In genomic region chr14:32201816-32202467, GRCh38 we compare ENCODE assay signal across 8 cellular contexts. TPM values are rescaled to one million over a fixed set of nuclear protein-coding genes. Genes with fewer than 3 reads are reported as not detected.
DNase-seq lines count a peak whose midpoint lies in the region; TF ChIP-seq lines count a peak whose summit lies in the region.

Gene RNU6-7, plus strand, starts transcription at chr14:32202045.

- H3K9me3 ChIP-seq in muscle layer of colon (ENCODE audit: low read length) (no peaks in the 10 kb centered on the region), thymus (ENCODE audit: control insufficient read depth) (no peaks in the 10 kb centered on the region)

- H3K4me1 ChIP-seq in muscle layer of colon (ENCODE audit: insufficient read depth, low read length) (peaks cover 10% of the 10 kb centered on the region), thymus (ENCODE audit: control insufficient read depth, insufficient read depth, low read length) (peaks cover 10% of the 10 kb centered on the region)

- TF ChIP-seq CTCF in VCaP (conservative IDR thresholded peaks at IDR 0.05) (no peak), GM13977 (IDR thresholded peaks at IDR 0.05; ENCODE audit: extremely low read depth, insufficient read depth, missing control alignments) (no peak)

- in situ Hi-C loops in GM13977 (cut with MboI; ENCODE audit: low pct_unique_long_range_greater_than_20kb, low sequenced_read_pairs, unreplicated experiment): loop anchor here (25.0 kb wide), 1 partner anchor 115 kb away; the partner anchor contains the start of gene ARHGAP5

- peak; percentile 74 for DNase-seq in DMS 273 (lab: John Stamatoyannopoulos, UW; ENCODE audit: unreplicated experiment)
- DNase-seq in NCI-H1417 (lab: John Stamatoyannopoulos, UW): peak; percentile 53 to 96 (median 89)
- DNase-seq in effector CD8-positive, alpha-beta T cell (lab: John Stamatoyannopoulos, UW): peak; percentile 73
- no peak for DNase-seq in GM13977 (ENCODE audit: low spot score)
- DNase-seq in hepatic stellate cell (ENCODE audit: low spot score): no peak

- H3K27me3 ChIP-seq in muscle layer of colon (ENCODE audit: control insufficient read depth in 1 of 2, insufficient read depth in 2 of 2, low read length in 2 of 2) (no peaks in the 10 kb centered on the region), thymus (ENCODE audit: control insufficient read depth, insufficient read depth) (peaks cover 2% of the 10 kb centered on the region)

- H3K27ac ChIP-seq in VCaP: peak within 1 kb of the TSS; percentile 95
- peak within 1 kb of the TSS; percentile 87 for H3K27ac ChIP-seq in muscle layer of colon (ENCODE audit: low read depth, low read length)
- H3K27ac ChIP-seq in thymus (ENCODE audit: low read depth): peak within 1 kb of the TSS; percentile 79

- peak within 1 kb of the TSS; percentile 57 to 83 for H3K4me3 ChIP-seq in muscle layer of colon (ENCODE audit: low read depth in 1 of 2, low read length in 2 of 2)
- peak within 1 kb of the TSS; percentile 65 for H3K4me3 ChIP-seq in thymus (ENCODE audit: low read length)

- WGBS in thymus: under 1% methylated on average over 38 of the region's 38 CpGs

- H3K9ac ChIP-seq in muscle layer of colon (ENCODE audit: low read length): peak within 1 kb of the TSS; percentile 28

- H3K36me3 ChIP-seq in muscle layer of colon (ENCODE audit: insufficient read depth, low read length) (no peaks in the 10 kb centered on the region), thymus (ENCODE audit: control insufficient read depth, insufficient read depth) (no peaks in the 10 kb centered on the region)

RNA-seq across cellular contexts. Expression of gene RNU6-7, which starts in this region (rescaled TPM):
- polyA plus RNA-seq in thymus: not detected

Comparison
In these comparisons a context has a peak if more than half of its experiments do, and no peak if none do; other contexts are left out.
1. DNase-seq: peak in DMS 273 (single experiment), NCI-H1417 (3 of 3) and effector CD8-positive, alpha-beta T cell (single experiment); none in GM13977 (single experiment) and hepatic stellate cell (single experiment).
2. Peak in every context shown above with its lines, with median percentiles within 50 percentile points of each other: H3K27ac ChIP-seq.